8 cellular contexts compared by ENCODE assay signal in genomic region chr19:47013041-47013517, GRCh38. TPM values are rescaled to one million over a fixed set of nuclear protein-coding genes. Genes with fewer than 3 reads are reported as not detected.
DNase-seq lines count a peak whose midpoint lies in the region; FAIRE-seq and TF ChIP-seq lines count a peak whose summit lies in the region.

No MANE protein-coding gene starts in this region.

- H3K9ac ChIP-seq in keratinocyte (ENCODE audit: control insufficient read depth, extremely low read depth, insufficient read depth, low read length), result peak overlapping the region; percentile 18

- peaks cover 3% of the 10 kb centered on the region for H3K9me3 ChIP-seq in WERI-Rb-1 (ENCODE audit: severe bottlenecking)
- H3K9me3 ChIP-seq in keratinocyte (ENCODE audit: control insufficient read depth, low read depth, low read length), result no peaks in the 10 kb centered on the region

- peak overlapping the region; percentile 94 for H2AFZ ChIP-seq in keratinocyte (ENCODE audit: control insufficient read depth, low read length)

- H3K27me3 ChIP-seq in WERI-Rb-1 (ENCODE audit: insufficient read depth, low read depth, severe bottlenecking) (no peaks in the 10 kb centered on the region), brain microvascular endothelial cell (replicated peaks) (no peaks in the 10 kb centered on the region), keratinocyte (ENCODE audit: control insufficient read depth, extremely low read depth, insufficient read depth, low read length) (no peaks in the 10 kb centered on the region)

- no peak overlapping the region for H3K4me3 ChIP-seq in WERI-Rb-1 (ENCODE audit: low read depth, low read length)
- H3K4me3 ChIP-seq in brain microvascular endothelial cell (ENCODE audit: low read depth, low read length), result no peak overlapping the region
- peak overlapping the region in 1 of 3 experiments; percentile 37 for H3K4me3 ChIP-seq in keratinocyte (ENCODE audit: control insufficient read depth in 2 of 3, extremely low read depth in 1 of 3, insufficient read depth in 2 of 3, low read depth in 1 of 3, low read length in 3 of 3)

- DNase-seq in SKM-1 treated with dmso at 0.1 percent for 144 hours (lab: John Stamatoyannopoulos, UW; ENCODE audit: unreplicated experiment), result peak; percentile 8
- no peak for DNase-seq in SKM-1 (lab: John Stamatoyannopoulos, UW; ENCODE audit: unreplicated experiment)
- peak; percentile 37 for DNase-seq in NCI-H2029 treated with DMSO at 0.1 percent for 48 hours (lab: John Stamatoyannopoulos, UW)
- peak; percentile 87 for DNase-seq in WERI-Rb-1
- peak; percentile 62 for DNase-seq in brain microvascular endothelial cell
- no peak for DNase-seq in keratinocyte (ENCODE audit: low read depth, low spot score)
- peak; percentile 26 to 53 for DNase-seq in stimulated activated CD4-positive, alpha-beta T cell treated with anti-CD3 and anti-CD28 coated beads, Interleukin-1b, Interleukin-23, amount 100 ng/mL, for 1 hour (ENCODE audit: low read depth in 2 of 2)
- no peak for DNase-seq in KG1 (lab: John Stamatoyannopoulos, UW)

- in situ Hi-C loops in brain microvascular endothelial cell (cut with HindIII; ENCODE audit: low pct_ligation_motif_present, low sequenced_read_pairs), result no loop called here

- FAIRE-seq in keratinocyte (lab: Jason Lieb, UNC), result peak; percentile 93

- H3K9me1 ChIP-seq in keratinocyte (ENCODE audit: control insufficient read depth, extremely low read depth, insufficient read depth, low read length), result no peaks in the 10 kb centered on the region

- no peaks in the 10 kb centered on the region for H4K20me1 ChIP-seq in keratinocyte (ENCODE audit: control insufficient read depth, extremely low read depth, insufficient read depth, low read length)

- H3K4me2 ChIP-seq in keratinocyte (ENCODE audit: control insufficient read depth, extremely low read depth, insufficient read depth, low read depth, low read length), result peak overlapping the region; percentile 65

- H3K36me3 ChIP-seq in WERI-Rb-1, result no peaks in the 10 kb centered on the region
- H3K36me3 ChIP-seq in brain microvascular endothelial cell (replicated peaks), result no peaks in the 10 kb centered on the region
- no peaks in the 10 kb centered on the region for H3K36me3 ChIP-seq in keratinocyte (ENCODE audit: control insufficient read depth in 2 of 2, extremely low read depth in 1 of 2, insufficient read depth in 2 of 2, low read length in 2 of 2)

- dilution Hi-C loops in keratinocyte (cut with MboI; ENCODE audit: extremely low pct_ligation_motif_present, low sequenced_read_pairs), result no loop called here

- H3K79me2 ChIP-seq in keratinocyte (ENCODE audit: control insufficient read depth, insufficient read depth, low read length), result no peaks in the 10 kb centered on the region

- TF ChIP-seq CTCF in WERI-Rb-1 (IDR thresholded peaks at IDR 0.05; ENCODE audit: low read depth, low read length) (peak; percentile 79), brain microvascular endothelial cell (IDR thresholded peaks at IDR 0.05; ENCODE audit: low read depth, low read length, missing control alignments) (peak; percentile 99), keratinocyte (optimal IDR thresholded peaks at IDR 0.05 in 1 of 3, IDR thresholded peaks at IDR 0.05 in 1 of 3, conservative IDR thresholded peaks at IDR 0.05 in 1 of 3; ENCODE audit: extremely low read depth in 1 of 3, insufficient read depth in 2 of 3, low read length in 3 of 3) (peak; percentile 91 to 99 (median 94))

- H3K4me1 ChIP-seq in keratinocyte (ENCODE audit: control insufficient read depth, extremely low read depth, insufficient read depth, low read length), result peaks cover 15% of the 10 kb centered on the region

- H3K27ac ChIP-seq in WERI-Rb-1, result peak overlapping the region; percentile 15; the same call in 1 of the 2 replicates
- H3K27ac ChIP-seq in brain microvascular endothelial cell, result no peak overlapping the region
- no peak overlapping the region for H3K27ac ChIP-seq in keratinocyte (ENCODE audit: control insufficient read depth, insufficient read depth, low read length)

RNA-seq across cellular contexts. Expression of gene NPAS1, which starts 6.6 kb away (rescaled TPM):
- polyA plus RNA-seq in keratinocyte, result 0.42 to 0.81 TPM (median 0.42 TPM) in 3 replicates
- polyA plus RNA-seq in keratinocyte (2011; ENCODE audit: low read depth), result not detected
- polyA plus RNA-seq in keratinocyte (2011; cell fraction: cytosol; rRNA removed), result 0.22 and 1.1 TPM in 2 replicates
- polyA plus RNA-seq in keratinocyte (2011; cell fraction: nucleus; rRNA removed), result 0.34 and 0.44 TPM in 2 replicates
- 0.83 and 1.9 TPM in 2 replicates for polyA plus RNA-seq in keratinocyte (2012; ENCODE audit: low replicate concordance)
- 0.53 to 2.2 TPM in 2 of 3 replicates, not detected in the other for polyA minus RNA-seq in keratinocyte
- polyA minus RNA-seq in keratinocyte (2011; cell fraction: cytosol; rRNA and poly(A)+ RNA removed), result 3.3 TPM
- polyA minus RNA-seq in keratinocyte (2011; cell fraction: nucleus; rRNA and poly(A)+ RNA removed), result 0.95 TPM in 1 of 2 replicates, not detected in the other

RNA-seq across cellular contexts. Expression of gene TMEM160, which starts 35.3 kb away (rescaled TPM):
- polyA plus RNA-seq in keratinocyte, result 11.1 to 19.9 TPM (median 11.5 TPM) in 3 replicates
- polyA plus RNA-seq in keratinocyte (2011; ENCODE audit: low read depth), result 0.42 TPM
- 4.4 and 26.3 TPM in 2 replicates for polyA plus RNA-seq in keratinocyte (2011; cell fraction: cytosol; rRNA removed)
- polyA plus RNA-seq in keratinocyte (2011; cell fraction: nucleus; rRNA removed), result 5.1 and 8.9 TPM in 2 replicates
- 8.8 and 35.2 TPM in 2 replicates for polyA plus RNA-seq in keratinocyte (2012; ENCODE audit: low replicate concordance)
- polyA minus RNA-seq in keratinocyte, result 0.99 to 5.4 TPM (median 1.5 TPM) in 3 replicates
- polyA minus RNA-seq in keratinocyte (2011; cell fraction: cytosol; rRNA and poly(A)+ RNA removed), result 51.8 TPM
- 5.1 and 8.3 TPM in 2 replicates for polyA minus RNA-seq in keratinocyte (2011; cell fraction: nucleus; rRNA and poly(A)+ RNA removed)

Comparison
In these comparisons a context has a peak if more than half of its experiments do, and no peak if none do; other contexts are left out.
1. DNase-seq: peak in SKM-1 treated with dmso at 0.1 percent for 144 hours (single experiment), NCI-H2029 treated with DMSO at 0.1 percent for 48 hours (single experiment), WERI-Rb-1 (single experiment), brain microvascular endothelial cell (single experiment) and stimulated activated CD4-positive, alpha-beta T cell treated with anti-CD3 and anti-CD28 coated beads, Interleukin-1b, Interleukin-23, amount 100 ng/mL, for 1 hour (2 of 2); none in SKM-1 (single experiment), keratinocyte (single experiment) and KG1 (single experiment).
2. Peak in every context shown above with its lines, with median percentiles within 50 percentile points of each other: CTCF ChIP-seq.